5 cellular contexts compared by ENCODE assay signal in genomic region chr20:24929259-24929658, GRCh38. TPM values are rescaled to one million over a fixed set of nuclear protein-coding genes. Genes with fewer than 3 reads are reported as not detected.
"Had no signal": no experiment of that assay in that cellular context is flagged by ENCODE, and none has a peak within 500 bp of the region (broad histone marks: within the 10 kb centered on the region; RNA-seq: fewer than 3 reads in every experiment).

No MANE protein-coding gene starts in this region.

RNA-seq across cellular contexts. Expression of gene CST7, which starts 19.8 kb away (rescaled TPM):
- total RNA-seq: dermis blood vessel endothelial cell, endodermal cell, endothelial cell of umbilical vein, frontal cortex, glomerular endothelial cell had no signal
- polyA plus RNA-seq: endothelial cell of umbilical vein had no signal
